ENCODE assay signal across 1 cellular context in genomic region chr16:2449118-2449517, GRCh38.
TF ChIP-seq lines count a peak whose summit lies in the region.

No MANE protein-coding gene starts in this region.

TF ChIP-seq in HepG2, 621 proteins besides CTCF, POLR2A, EP300 and RAD21:
- TF ChIP-seq AGO2 (optimal IDR thresholded peaks at IDR 0.05; ENCODE audit: low read depth, low read length) = peak; percentile 65
- no peak for TF ChIP-seq HNF1A (IDR thresholded peaks at IDR 0.05; ENCODE audit: low read depth)
- no peak for TF ChIP-seq HNF1A (CRISPR knock-in tag; IDR thresholded peaks at IDR 0.05; ENCODE audit: borderline replicate concordance)
- TF ChIP-seq RBFOX2 (IDR thresholded peaks at IDR 0.05; ENCODE audit: low read depth, low read length) = peak; percentile 53; the same call in 1 of the 2 replicates
- TF ChIP-seq MTA1 (CRISPR knock-in tag; IDR thresholded peaks at IDR 0.05; ENCODE audit: borderline replicate concordance) = peak; percentile 21; the same call in 1 of the 2 replicates
